ENCODE assay signal across 12 cellular contexts in the genomic region with DNA sequence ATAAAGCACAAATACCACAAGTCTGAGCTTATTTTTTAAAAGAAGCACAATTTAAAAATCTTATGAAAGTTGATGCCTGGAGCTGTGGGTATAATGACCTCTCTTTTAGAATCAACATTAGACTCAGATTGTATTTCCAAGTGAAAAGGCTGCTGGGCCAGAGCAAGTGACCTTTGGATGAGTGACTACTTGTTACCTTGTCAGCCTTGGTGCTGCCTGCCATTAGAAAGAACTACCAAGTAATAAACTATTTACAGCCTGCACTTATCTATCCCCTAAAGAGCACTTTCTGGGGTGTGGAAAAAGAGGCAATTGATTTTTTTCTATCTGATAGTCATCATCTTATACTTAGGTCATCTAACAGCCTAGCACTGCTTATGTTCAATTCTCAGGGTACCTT.
DNase-seq lines count a peak whose midpoint lies in the region.
"Had no signal": no experiment of that assay in that cellular context is flagged by ENCODE, and none has a peak within 500 bp of the region (broad histone marks: within the 10 kb centered on the region; RNA-seq: fewer than 3 reads in every experiment).

No MANE protein-coding gene starts in this region.

- DNase-seq in HuH-7 (ENCODE audit: low spot score) (peak; percentile 4), islet precursor cell (peak; percentile 40), retina (peak; percentile 9), C1 segment of cervical spinal cord (lab: John Stamatoyannopoulos, UW) (no peak), NCI-H2171 treated with DMSO at 0.1 percent for 48 hours (lab: John Stamatoyannopoulos, UW) (no peak), NCI-H1092 (lab: John Stamatoyannopoulos, UW) (no peak)
- DNase-seq: BE2C; CD8-positive, alpha-beta T cell; COR-L47; DMS153; DMS79 treated with DMSO at 0.1 percent for 48 hours; EL had no signal

Comparison
In these comparisons a context has a peak if more than half of its experiments do, and no peak if none do; other contexts are left out.
1. DNase-seq: peak in HuH-7 (single experiment), islet precursor cell (single experiment) and retina (single experiment); none in C1 segment of cervical spinal cord (0 of 14), NCI-H2171 treated with DMSO at 0.1 percent for 48 hours (single experiment) and NCI-H1092 (single experiment).